13 cellular contexts compared by ENCODE assay signal in the genomic region with DNA sequence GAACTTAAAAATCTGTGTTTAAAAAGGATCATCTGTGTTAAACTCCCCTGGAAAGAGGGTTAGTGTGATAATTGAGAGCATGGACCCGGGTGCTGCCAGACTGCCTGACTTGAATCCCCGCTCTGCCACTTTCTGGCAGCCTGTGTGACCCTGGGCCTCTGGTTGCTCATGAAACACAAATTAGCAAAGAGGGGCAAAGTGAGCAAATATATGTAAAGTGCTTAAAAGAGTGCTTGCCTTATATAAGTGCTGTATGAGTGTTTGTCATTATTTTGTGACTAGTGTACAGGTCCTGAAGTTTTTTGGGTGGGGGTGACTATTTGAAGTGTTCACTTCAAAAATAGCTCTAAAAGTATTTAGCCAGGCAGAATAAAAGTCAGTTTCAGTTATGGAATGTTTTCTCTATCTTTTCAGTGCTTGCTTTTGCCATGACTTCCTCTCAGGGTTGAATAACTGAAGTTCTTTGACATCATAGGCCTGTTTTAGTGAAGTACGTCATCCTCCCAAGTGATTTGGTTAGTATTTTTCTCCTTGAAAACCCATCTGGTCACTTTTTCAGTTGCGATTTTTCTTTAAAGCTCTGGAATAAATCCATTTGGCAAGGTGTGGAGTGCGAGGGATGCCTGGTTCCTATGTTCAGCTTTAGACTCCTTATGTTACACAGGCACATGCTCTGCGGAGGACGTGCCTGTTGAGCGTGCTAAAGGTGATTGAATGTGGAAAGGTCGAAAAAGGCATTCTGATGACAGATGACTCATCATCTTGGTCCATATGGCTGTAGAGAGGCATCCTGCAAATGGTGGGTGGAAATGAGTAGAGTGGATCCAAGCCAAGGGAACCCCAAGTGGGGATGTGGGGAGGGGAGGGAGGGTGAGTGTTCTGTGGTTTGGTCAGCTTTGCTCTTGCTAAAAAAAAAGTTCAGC. TPM values are rescaled to one million over a fixed set of nuclear protein-coding genes. Genes with fewer than 3 reads are reported as not detected.
DNase-seq lines count a peak whose midpoint lies in the region; ATAC-seq and TF ChIP-seq lines count a peak whose summit lies in the region.
"Had no signal": no experiment of that assay in that cellular context is flagged by ENCODE, and none has a peak within 500 bp of the region (broad histone marks: within the 10 kb centered on the region; RNA-seq: fewer than 3 reads in every experiment).

No MANE protein-coding gene starts in this region.

- peaks cover 7 to 19% of the 10 kb centered on the region in 2 donors for H3K4me1 ChIP-seq in thoracic aorta (ENCODE audit: control insufficient read depth in 1 of 2, low read depth in 2 of 2)
- H3K4me1 ChIP-seq: transverse colon had no signal

- ATAC-seq in Right ventricle myocardium superior (ENCODE audit: poor library complexity) = peak; percentile 74
- ATAC-seq in thoracic aorta (ENCODE audit: insufficient number of reproducible peaks, low FRiP score, low read depth) = peak; percentile 55
- no peak for ATAC-seq in HG03280 (IDR thresholded peaks at IDR 0.05; ENCODE audit: unreplicated experiment)
- ATAC-seq in GM19397 (IDR thresholded peaks at IDR 0.05; ENCODE audit: unreplicated experiment) = no peak

- no peaks in the 10 kb centered on the region for H3K27me3 Mint-ChIP-seq in activated T-helper 1 cell treated with anti-CD3 and anti-CD28 coated beads, Interleukin-12 subunit alpha, Interleukin-12 subunit beta, Interleukin-2, Interleukin-4 antibody, amounts not matched to agents 30 ng/mL and 10 ng/mL and 1 ng/mL, durations not matched to agents 14 hours and 24 hours and 36 hours (ENCODE audit: insufficient read depth)

- H3K9me3 ChIP-seq in thoracic aorta = no peaks in the 10 kb centered on the region
- H3K9me3 ChIP-seq: transverse colon had no signal

- DNase-seq in HCEC 1CT (peak; percentile 88), Right ventricle myocardium superior (no peak), thoracic aorta (ENCODE audit: low spot score) (no peak), GM19238 (ENCODE audit: insufficient read length, low spot score) (no peak)
- DNase-seq in activated T-helper 1 cell treated with anti-CD3 and anti-CD28 coated beads, Interleukin-12 subunit alpha, Interleukin-12 subunit beta, Interleukin-2, Interleukin-4 antibody, amounts not matched to agents 30 ng/mL and 10 ng/mL and 1 ng/mL, durations not matched to agents 14 hours and 24 hours and 36 hours (ENCODE audit: low spot score) = no peak
- DNase-seq: activated CD8-positive, alpha-beta memory T cell treated with anti-CD3 and anti-CD28 coated beads for 24 hours; DMS79 treated with DMSO at 0.1 percent for 48 hours; NCI-H526; posterior cingulate gyrus; transverse colon had no signal

- no peak overlapping the region for H3K4me3 Mint-ChIP-seq in activated T-helper 1 cell treated with anti-CD3 and anti-CD28 coated beads, Interleukin-12 subunit alpha, Interleukin-12 subunit beta, Interleukin-2, Interleukin-4 antibody, amounts not matched to agents 30 ng/mL and 10 ng/mL and 1 ng/mL, durations not matched to agents 14 hours and 24 hours and 36 hours

- H3K4me1 Mint-ChIP-seq in activated T-helper 1 cell treated with anti-CD3 and anti-CD28 coated beads, Interleukin-12 subunit alpha, Interleukin-12 subunit beta, Interleukin-2, Interleukin-4 antibody, amounts not matched to agents 30 ng/mL and 10 ng/mL and 1 ng/mL, durations not matched to agents 14 hours and 24 hours and 36 hours (ENCODE audit: low read depth) = peaks cover 31% of the 10 kb centered on the region

- intact Hi-C loops in activated T-helper 1 cell treated with anti-CD3 and anti-CD28 coated beads, Interleukin-12 subunit alpha, Interleukin-12 subunit beta, Interleukin-2, Interleukin-4 antibody, amounts not matched to agents 30 ng/mL and 10 ng/mL and 1 ng/mL, durations not matched to agents 14 hours and 24 hours and 36 hours (cut with micrococcal nuclease) = loop anchor here (2.0 kb wide), 1 partner anchor 17 kb away; no protein-coding TSS in a partner anchor
- intact Hi-C loops in Right ventricle myocardium superior (cut with DNase I) = no loop called here

- no peaks in the 10 kb centered on the region for H3K27me3 ChIP-seq in thoracic aorta (replicated peaks; ENCODE audit: insufficient read depth)
- H3K27me3 ChIP-seq: transverse colon had no signal

- H3K27ac ChIP-seq in thoracic aorta = peak overlapping the region; percentile 52 to 81
- H3K27ac ChIP-seq: SK-N-MC, transverse colon had no signal

- H3K36me3 Mint-ChIP-seq in activated T-helper 1 cell treated with anti-CD3 and anti-CD28 coated beads, Interleukin-12 subunit alpha, Interleukin-12 subunit beta, Interleukin-2, Interleukin-4 antibody, amounts not matched to agents 30 ng/mL and 10 ng/mL and 1 ng/mL, durations not matched to agents 14 hours and 24 hours and 36 hours (ENCODE audit: low read depth) = peaks cover 50% of the 10 kb centered on the region

- no peaks in the 10 kb centered on the region for H3K36me3 ChIP-seq in thoracic aorta
- H3K36me3 ChIP-seq: transverse colon had no signal

- peak overlapping the region; percentile 26 for H3K27ac Mint-ChIP-seq in activated T-helper 1 cell treated with anti-CD3 and anti-CD28 coated beads, Interleukin-12 subunit alpha, Interleukin-12 subunit beta, Interleukin-2, Interleukin-4 antibody, amounts not matched to agents 30 ng/mL and 10 ng/mL and 1 ng/mL, durations not matched to agents 14 hours and 24 hours and 36 hours

- no peak for TF ChIP-seq CTCF in thoracic aorta (IDR thresholded peaks at IDR 0.05)

- no peaks in the 10 kb centered on the region for H3K9me3 Mint-ChIP-seq in activated T-helper 1 cell treated with anti-CD3 and anti-CD28 coated beads, Interleukin-12 subunit alpha, Interleukin-12 subunit beta, Interleukin-2, Interleukin-4 antibody, amounts not matched to agents 30 ng/mL and 10 ng/mL and 1 ng/mL, durations not matched to agents 14 hours and 24 hours and 36 hours

- H3K4me3 ChIP-seq in thoracic aorta = peak overlapping the region; percentile 9
- H3K4me3 ChIP-seq: SK-N-MC, transverse colon had no signal

RNA-seq across cellular contexts. Expression of gene AK4, which starts 47.8 kb away (rescaled TPM):
- total RNA-seq in activated T-helper 1 cell treated with anti-CD3 and anti-CD28 coated beads, Interleukin-12 subunit alpha, Interleukin-12 subunit beta, Interleukin-2, Interleukin-4 antibody, amounts not matched to agents 30 ng/mL and 10 ng/mL and 1 ng/mL, durations not matched to agents 14 hours and 24 hours and 36 hours = 108 TPM in 2 replicates
- total RNA-seq in Right ventricle myocardium superior (147 TPM), thoracic aorta (10 to 100 TPM; 32.2 to 35.8 TPM)

Comparison
In these comparisons a context has a peak if more than half of its experiments do, and no peak if none do; other contexts are left out.
1. ATAC-seq: peak in Right ventricle myocardium superior (single experiment) and thoracic aorta (single experiment); none in HG03280 (single experiment) and GM19397 (single experiment).